ENCODE assay signal across 11 cellular contexts in the genomic region with DNA sequence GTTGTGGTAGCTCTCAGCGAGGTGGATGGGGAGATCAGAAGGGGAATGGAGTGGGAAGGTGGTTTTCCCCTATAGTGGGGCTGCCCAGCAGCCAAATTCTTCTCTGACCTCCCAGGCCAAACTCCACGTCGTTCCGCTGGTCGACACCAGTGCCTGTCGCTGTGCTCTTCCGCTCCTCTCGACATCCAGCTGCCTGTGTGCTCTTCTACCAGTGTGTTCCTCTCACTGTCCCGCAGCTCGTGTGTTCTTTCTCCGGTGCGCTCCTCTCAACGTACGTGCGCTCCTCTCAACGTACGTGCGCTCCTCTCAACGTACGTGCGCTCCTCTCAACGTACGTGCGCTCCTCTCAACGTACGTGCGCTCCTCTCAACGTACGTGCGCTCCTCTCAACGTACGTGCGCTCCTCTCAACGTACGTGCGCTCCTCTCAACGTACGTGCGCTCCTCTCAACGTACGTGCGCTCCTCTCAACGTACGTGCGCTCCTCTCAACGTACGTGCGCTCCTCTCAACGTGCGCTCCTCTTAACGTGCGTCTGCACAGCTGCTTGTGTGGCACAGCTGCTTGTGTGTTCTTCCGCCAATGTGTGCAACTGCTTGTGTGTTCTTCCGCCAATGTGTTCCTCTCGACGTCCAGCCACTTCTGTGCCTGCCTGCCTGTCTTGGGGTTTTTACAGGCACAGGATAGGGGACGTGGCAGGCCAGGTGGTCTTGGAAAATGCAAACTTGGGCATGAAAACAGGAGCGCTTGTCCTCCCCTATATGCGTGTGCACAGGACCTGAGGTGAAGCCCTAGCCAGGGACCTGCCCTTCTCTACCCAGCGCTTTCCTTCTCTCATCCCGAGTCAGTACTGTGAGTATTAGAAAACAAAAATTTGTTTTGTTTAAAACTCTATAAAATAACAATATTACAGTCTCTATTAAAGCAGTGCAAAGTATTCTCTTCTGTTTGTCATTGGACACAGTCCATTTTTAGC.
DNase-seq lines count a peak whose midpoint lies in the region; ATAC-seq, FAIRE-seq and TF ChIP-seq lines count a peak whose summit lies in the region.
"Had no signal": no experiment of that assay in that cellular context is flagged by ENCODE, and none has a peak within 500 bp of the region (broad histone marks: within the 10 kb centered on the region; RNA-seq: fewer than 3 reads in every experiment).

No MANE protein-coding gene starts in this region.

- H3K36me3 ChIP-seq in astrocyte (ENCODE audit: insufficient read depth, low read length), result no peaks in the 10 kb centered on the region
- H3K36me3 ChIP-seq in CD4-positive, alpha-beta memory T cell (ENCODE audit: insufficient read depth, low read length), result no peaks in the 10 kb centered on the region
- H3K36me3 ChIP-seq: Peyer's patch had no signal

- H3K4me1 ChIP-seq in astrocyte (ENCODE audit: insufficient read depth, low read length), result no peaks in the 10 kb centered on the region
- no peaks in the 10 kb centered on the region for H3K4me1 ChIP-seq in CD4-positive, alpha-beta memory T cell (ENCODE audit: insufficient read depth, low read length)
- H3K4me1 ChIP-seq: Peyer's patch had no signal

- no peak overlapping the region for H2AFZ ChIP-seq in astrocyte (ENCODE audit: low read depth, low read length)

- H3K27ac Mint-ChIP-seq in astrocyte (ENCODE audit: unreplicated experiment) (no peak overlapping the region), mesothelial cell of epicardium (no peak overlapping the region)
- H3K27ac Mint-ChIP-seq in CD4-positive, alpha-beta memory T cell, result peak overlapping the region in 1 of 7 donors; percentile 21
- H3K27ac Mint-ChIP-seq: CD4-positive, alpha-beta T cell had no signal

- no peak for FAIRE-seq in astrocyte (lab: Jason Lieb, UNC)

- H3K4me3 ChIP-seq in astrocyte (ENCODE audit: insufficient read depth, low read depth, low read length), result no peak overlapping the region
- no peak overlapping the region for H3K4me3 ChIP-seq in CD4-positive, alpha-beta memory T cell (ENCODE audit: low read length in 2 of 2)
- H3K4me3 ChIP-seq: Peyer's patch had no signal

- POLR2A ChIA-PET in CD4-positive, alpha-beta memory T cell (lab: Charles Lee; ENCODE audit: partially characterized antibody), result no interaction called here

- ATAC-seq in HG03521 (IDR thresholded peaks at IDR 0.05; ENCODE audit: unreplicated experiment), result no peak
- no peak for ATAC-seq in HG02642 (IDR thresholded peaks at IDR 0.05; ENCODE audit: poor library complexity, unreplicated experiment)

- no peaks in the 10 kb centered on the region for H3K36me3 Mint-ChIP-seq in astrocyte (ENCODE audit: low read depth, unreplicated experiment)
- H3K36me3 Mint-ChIP-seq in mesothelial cell of epicardium, result no peaks in the 10 kb centered on the region
- no peaks in the 10 kb centered on the region for H3K36me3 Mint-ChIP-seq in CD4-positive, alpha-beta memory T cell

- H3K9me3 Mint-ChIP-seq in astrocyte (ENCODE audit: unreplicated experiment) (no peaks in the 10 kb centered on the region), mesothelial cell of epicardium (no peaks in the 10 kb centered on the region)
- H3K9me3 Mint-ChIP-seq in CD4-positive, alpha-beta memory T cell, result peaks cover 0 to 26% (median 5%) of the 10 kb centered on the region in 8 donors

- H3K4me3 Mint-ChIP-seq in astrocyte (ENCODE audit: unreplicated experiment), result peak overlapping the region; percentile 61
- H3K4me3 Mint-ChIP-seq in mesothelial cell of epicardium, result peak overlapping the region; percentile 49
- H3K4me3 Mint-ChIP-seq in CD4-positive, alpha-beta memory T cell, result no peak overlapping the region
- H3K4me3 Mint-ChIP-seq: CD4-positive, alpha-beta T cell had no signal

- H3K4me1 Mint-ChIP-seq in astrocyte (ENCODE audit: low read depth, unreplicated experiment), result no peaks in the 10 kb centered on the region
- no peaks in the 10 kb centered on the region for H3K4me1 Mint-ChIP-seq in mesothelial cell of epicardium
- no peaks in the 10 kb centered on the region for H3K4me1 Mint-ChIP-seq in CD4-positive, alpha-beta memory T cell

- TF ChIP-seq CTCF in C4-2B (conservative IDR thresholded peaks at IDR 0.05) (no peak), astrocyte (IDR thresholded peaks at IDR 0.05; ENCODE audit: insufficient read depth, low read depth, low read length) (no peak), mesothelial cell of epicardium (IDR thresholded peaks at IDR 0.05; ENCODE audit: unreplicated experiment) (no peak)

- CTCF ChIA-PET in CD4-positive, alpha-beta memory T cell (lab: Charles Lee; ENCODE audit: partially characterized antibody), result no interaction called here

- H3K9ac ChIP-seq in astrocyte (ENCODE audit: low read length), result no peak overlapping the region

- H3K9me3 ChIP-seq in astrocyte (ENCODE audit: insufficient read depth, low read depth, low read length), result no peaks in the 10 kb centered on the region
- no peaks in the 10 kb centered on the region for H3K9me3 ChIP-seq in CD4-positive, alpha-beta memory T cell (ENCODE audit: control insufficient read depth in 1 of 2, low read length in 2 of 2)
- H3K9me3 ChIP-seq: Peyer's patch had no signal

- no peaks in the 10 kb centered on the region for H3K27me3 ChIP-seq in astrocyte (ENCODE audit: insufficient read depth, low read length)
- H3K27me3 ChIP-seq in CD4-positive, alpha-beta memory T cell (ENCODE audit: insufficient read depth, low read length), result no peaks in the 10 kb centered on the region
- H3K27me3 ChIP-seq: Peyer's patch had no signal

- no peak overlapping the region for H3K4me2 ChIP-seq in astrocyte (ENCODE audit: low read length)

- H4K20me1 ChIP-seq in astrocyte (ENCODE audit: insufficient read depth, low read length), result no peaks in the 10 kb centered on the region

- no peaks in the 10 kb centered on the region for H3K79me2 ChIP-seq in astrocyte (ENCODE audit: insufficient read depth, low read length)

- DNase-seq in HT1080 (ENCODE audit: low read depth) (peak; percentile 65), astrocyte (ENCODE audit: low read depth) (no peak), mesothelial cell of epicardium (ENCODE audit: low spot score in 2 of 2, unreplicated experiment in 2 of 2) (no peak), NCI-H1092 (lab: John Stamatoyannopoulos, UW) (no peak)
- DNase-seq in CD4-positive, alpha-beta memory T cell, result no peak
- DNase-seq: CD4-positive, alpha-beta T cell; NCI-H2081; Peyer's patch had no signal

- intact Hi-C loops in CD4-positive, alpha-beta memory T cell (cut with micrococcal nuclease), result no loop called here

- H3K27ac ChIP-seq in C4-2B (peak overlapping the region; percentile 96), astrocyte (ENCODE audit: low read depth, low read length) (no peak overlapping the region)
- no peak overlapping the region for H3K27ac ChIP-seq in CD4-positive, alpha-beta memory T cell (ENCODE audit: low read depth, low read length)
- H3K27ac ChIP-seq: Peyer's patch had no signal

- H3K27me3 Mint-ChIP-seq in astrocyte (ENCODE audit: low read depth, unreplicated experiment) (no peaks in the 10 kb centered on the region), mesothelial cell of epicardium (ENCODE audit: low read depth) (no peaks in the 10 kb centered on the region)
- H3K27me3 Mint-ChIP-seq in CD4-positive, alpha-beta memory T cell, result no peaks in the 10 kb centered on the region
- H3K27me3 Mint-ChIP-seq: CD4-positive, alpha-beta T cell had no signal

Comparison
In these comparisons a context has a peak if more than half of its experiments do, and no peak if none do; other contexts are left out.
1. H3K4me3 Mint-ChIP-seq: peak in astrocyte (single experiment) and mesothelial cell of epicardium (single experiment); none in CD4-positive, alpha-beta memory T cell (0 of 8).